ENCODE assay signal across 2 cellular contexts in the genomic region with DNA sequence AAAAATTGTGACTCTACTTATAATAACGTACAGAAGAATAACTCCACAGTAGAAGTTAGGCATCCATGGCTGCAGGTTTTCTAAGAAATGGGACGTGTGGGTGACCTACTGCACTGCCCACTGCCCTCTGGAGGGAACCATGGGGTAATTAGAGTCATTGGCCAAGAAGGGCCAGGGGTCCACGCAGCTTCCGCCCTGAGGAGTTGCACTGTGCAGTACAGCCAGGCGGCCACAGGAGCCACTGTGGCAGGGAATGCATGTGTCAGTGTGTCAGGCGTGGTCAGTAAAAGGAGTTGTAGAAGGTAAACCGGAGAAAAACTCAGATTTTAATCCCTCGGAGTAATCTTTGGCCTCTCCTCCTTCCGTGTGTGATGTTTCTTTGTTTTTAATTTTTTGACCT.
TF ChIP-seq lines count a peak whose summit lies in the region.

No MANE protein-coding gene starts in this region.

TF ChIP-seq in IMR-90, 13 proteins besides CTCF, POLR2A, EP300 and RAD21:
- no peak for TF ChIP-seq CHD1 (IDR thresholded peaks at IDR 0.05; ENCODE audit: low read depth, low read length)
- TF ChIP-seq MXI1 (IDR thresholded peaks at IDR 0.05; ENCODE audit: borderline replicate concordance, low read depth, low read length): no peak
- TF ChIP-seq NFE2L2 (IDR thresholded peaks at IDR 0.05; ENCODE audit: low read depth, low read length): no peak
- no peak for TF ChIP-seq CEBPB (IDR thresholded peaks at IDR 0.05; ENCODE audit: low read depth, low read length)
- TF ChIP-seq, protein P1, sequence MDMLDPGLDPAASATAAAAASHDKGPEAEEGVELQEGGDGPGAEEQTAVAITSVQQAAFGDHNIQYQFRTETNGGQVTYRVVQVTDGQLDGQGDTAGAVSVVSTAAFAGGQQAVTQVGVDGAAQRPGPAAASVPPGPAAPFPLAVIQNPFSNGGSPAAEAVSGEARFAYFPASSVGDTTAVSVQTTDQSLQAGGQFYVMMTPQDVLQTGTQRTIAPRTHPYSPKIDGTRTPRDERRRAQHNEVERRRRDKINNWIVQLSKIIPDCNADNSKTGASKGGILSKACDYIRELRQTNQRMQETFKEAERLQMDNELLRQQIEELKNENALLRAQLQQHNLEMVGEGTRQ (IDR thresholded peaks at IDR 0.05; ENCODE audit: low read depth, low read length): no peak

TF ChIP-seq in GM12878, 131 proteins besides CTCF, POLR2A, EP300 and RAD21:
- no peak for TF ChIP-seq TAF1 (IDR thresholded peaks at IDR 0.05; ENCODE audit: borderline replicate concordance, low read depth, low read length)
- TF ChIP-seq CHD2 (IDR thresholded peaks at IDR 0.05; ENCODE audit: borderline replicate concordance, low read depth, low read length): no peak
- TF ChIP-seq, protein P2, sequence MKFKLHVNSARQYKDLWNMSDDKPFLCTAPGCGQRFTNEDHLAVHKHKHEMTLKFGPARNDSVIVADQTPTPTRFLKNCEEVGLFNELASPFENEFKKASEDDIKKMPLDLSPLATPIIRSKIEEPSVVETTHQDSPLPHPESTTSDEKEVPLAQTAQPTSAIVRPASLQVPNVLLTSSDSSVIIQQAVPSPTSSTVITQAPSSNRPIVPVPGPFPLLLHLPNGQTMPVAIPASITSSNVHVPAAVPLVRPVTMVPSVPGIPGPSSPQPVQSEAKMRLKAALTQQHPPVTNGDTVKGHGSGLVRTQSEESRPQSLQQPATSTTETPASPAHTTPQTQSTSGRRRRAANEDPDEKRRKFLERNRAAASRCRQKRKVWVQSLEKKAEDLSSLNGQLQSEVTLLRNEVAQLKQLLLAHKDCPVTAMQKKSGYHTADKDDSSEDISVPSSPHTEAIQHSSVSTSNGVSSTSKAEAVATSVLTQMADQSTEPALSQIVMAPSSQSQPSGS (IDR thresholded peaks at IDR 0.05; ENCODE audit: low read length): no peak
- TF ChIP-seq, protein P1 (IDR thresholded peaks at IDR 0.05; ENCODE audit: borderline replicate concordance, low read depth, low read length): no peak
- TF ChIP-seq ZBED1 (IDR thresholded peaks at IDR 0.05; ENCODE audit: borderline replicate concordance): no peak
- TF ChIP-seq, protein P3, sequence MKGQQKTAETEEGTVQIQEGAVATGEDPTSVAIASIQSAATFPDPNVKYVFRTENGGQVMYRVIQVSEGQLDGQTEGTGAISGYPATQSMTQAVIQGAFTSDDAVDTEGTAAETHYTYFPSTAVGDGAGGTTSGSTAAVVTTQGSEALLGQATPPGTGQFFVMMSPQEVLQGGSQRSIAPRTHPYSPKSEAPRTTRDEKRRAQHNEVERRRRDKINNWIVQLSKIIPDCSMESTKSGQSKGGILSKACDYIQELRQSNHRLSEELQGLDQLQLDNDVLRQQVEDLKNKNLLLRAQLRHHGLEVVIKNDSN (IDR thresholded peaks at IDR 0.05; ENCODE audit: borderline replicate concordance, extremely low read length, insufficient read depth, low read depth, low read length): no peak
- TF ChIP-seq SIX5 (IDR thresholded peaks at IDR 0.05; ENCODE audit: low read depth, low read length, severe bottlenecking): no peak
- no peak for TF ChIP-seq STAT3 (IDR thresholded peaks at IDR 0.05; ENCODE audit: low read depth, low read length)
- no peak for TF ChIP-seq HDGF (IDR thresholded peaks at IDR 0.05)
- TF ChIP-seq BHLHE40 (IDR thresholded peaks at IDR 0.05; ENCODE audit: borderline replicate concordance in 1 of 2, low read depth in 2 of 2, low read length in 1 of 2): no peak
- no peak for TF ChIP-seq CREM (IDR thresholded peaks at IDR 0.05; ENCODE audit: low read depth)
- TF ChIP-seq PML (IDR thresholded peaks at IDR 0.05; ENCODE audit: low read length): no peak
